Comparison of ENCODE assay signal across 8 cellular contexts in genomic region chr7:23680417-23681405, GRCh38. TPM values are rescaled to one million over a fixed set of nuclear protein-coding genes. Genes with fewer than 3 reads are reported as not detected.
A peak's percentile ranks its signal among the peaks of the same experiment; 100 is the strongest.
DNase-seq lines count a peak whose midpoint lies in the region; ATAC-seq lines count a peak whose summit lies in the region.

No MANE protein-coding gene starts in this region.

- H3K27me3 ChIP-seq in CD4-positive, alpha-beta memory T cell (ENCODE audit: insufficient read depth, low read length): no peaks in the 10 kb centered on the region
- no peaks in the 10 kb centered on the region for H3K27me3 ChIP-seq in skeletal muscle tissue (ENCODE audit: control insufficient read depth in 3 of 3, insufficient read depth in 3 of 3, low read length in 3 of 3)

- CTCF ChIA-PET in CD4-positive, alpha-beta memory T cell (lab: Charles Lee; ENCODE audit: partially characterized antibody): interaction anchor here (0.7 to 5.3 kb wide), 14 partner anchors 11 to 160 kb away, joined by 3 to 39 read pairs (median 3); no protein-coding TSS in a partner anchor

- H3K36me3 Mint-ChIP-seq in CD4-positive, alpha-beta memory T cell: peaks cover 0 to 10% of the 10 kb centered on the region in 2 donors
- H3K36me3 Mint-ChIP-seq in immature natural killer cell: no peaks in the 10 kb centered on the region

- H3K4me1 ChIP-seq in CD4-positive, alpha-beta memory T cell (ENCODE audit: insufficient read depth, low read length): peaks cover 4% of the 10 kb centered on the region
- H3K4me1 ChIP-seq in skeletal muscle tissue (ENCODE audit: control insufficient read depth in 3 of 3, insufficient read depth in 3 of 3, low read length in 3 of 3): peaks cover 3 to 8% (median 4%) of the 10 kb centered on the region in 3 donors

- no peaks in the 10 kb centered on the region for H3K9me3 ChIP-seq in CD4-positive, alpha-beta memory T cell (ENCODE audit: control insufficient read depth in 1 of 2, low read length in 2 of 2)
- H3K9me3 ChIP-seq in skeletal muscle tissue (ENCODE audit: control insufficient read depth in 3 of 3, low read length in 3 of 3): no peaks in the 10 kb centered on the region

- DNase-seq in CD4-positive, alpha-beta memory T cell: peak; percentile 41 to 55 (median 51)
- peak; percentile 69 for DNase-seq in Jurkat, Clone E6-1 (ENCODE audit: low read depth, low spot score)
- DNase-seq in T-helper 22 cell (ENCODE audit: low read depth) (peak; percentile 30), caudate nucleus (lab: John Stamatoyannopoulos, UW) (peak in 53 of 61 donors; percentile 6 to 67 (median 31)), immature natural killer cell (peak; percentile 22 to 40 (median 32)), GM19240 (ENCODE audit: insufficient read length, low spot score) (no peak)

- H3K36me3 ChIP-seq in CD4-positive, alpha-beta memory T cell (ENCODE audit: insufficient read depth, low read length): no peaks in the 10 kb centered on the region
- H3K36me3 ChIP-seq in skeletal muscle tissue (ENCODE audit: control insufficient read depth in 3 of 3, insufficient read depth in 3 of 3, low read length in 3 of 3): no peaks in the 10 kb centered on the region

- no peaks in the 10 kb centered on the region for H3K27me3 Mint-ChIP-seq in CD4-positive, alpha-beta memory T cell
- H3K27me3 Mint-ChIP-seq in immature natural killer cell (ENCODE audit: low read depth in 3 of 3): peaks cover 2 to 6% (median 2%) of the 10 kb centered on the region in 3 donors

- peak; percentile 29 for ATAC-seq in GM21381 (IDR thresholded peaks at IDR 0.05; ENCODE audit: unreplicated experiment)

- H3K9me3 Mint-ChIP-seq in CD4-positive, alpha-beta memory T cell: no peaks in the 10 kb centered on the region
- no peaks in the 10 kb centered on the region for H3K9me3 Mint-ChIP-seq in immature natural killer cell

- peak overlapping the region; percentile 93 to 97 (median 96) for H3K4me3 Mint-ChIP-seq in CD4-positive, alpha-beta memory T cell
- peak overlapping the region; percentile 90 to 96 (median 92) for H3K4me3 Mint-ChIP-seq in immature natural killer cell

- H3K9ac ChIP-seq in skeletal muscle tissue (ENCODE audit: low read depth in 1 of 3, low read length in 3 of 3): peak overlapping the region; percentile 68 to 71 (median 70)

- H3K27ac ChIP-seq in CD4-positive, alpha-beta memory T cell (ENCODE audit: low read depth, low read length): peak overlapping the region; percentile 68
- H3K27ac ChIP-seq in caudate nucleus (ENCODE audit: low read depth, low read length): peak overlapping the region; percentile 76
- H3K27ac ChIP-seq in skeletal muscle tissue (ENCODE audit: low read depth, low read length): peak overlapping the region; percentile 60

- H3K27ac Mint-ChIP-seq in CD4-positive, alpha-beta memory T cell: peak overlapping the region; percentile 78 to 93 (median 87)
- H3K27ac Mint-ChIP-seq in immature natural killer cell: peak overlapping the region; percentile 33 to 91 (median 54)

- POLR2A ChIA-PET in CD4-positive, alpha-beta memory T cell (lab: Charles Lee; ENCODE audit: partially characterized antibody): interaction anchor here (1.0 to 2.3 kb wide), 2 partner anchors 83 to 1445 kb away, joined by 3 to 17 read pairs; partner anchors contain the start of gene CCDC126

- intact Hi-C loops in CD4-positive, alpha-beta memory T cell (cut with micrococcal nuclease): loop anchor here (1.0 to 10.0 kb wide), 5 partner anchors 17 to 1444 kb away; partner anchors contain the start of genes CCDC126, CYCS, MALSU1 and PALS2

- peaks cover 8 to 30% (median 17%) of the 10 kb centered on the region in 4 donors for H3K4me1 Mint-ChIP-seq in CD4-positive, alpha-beta memory T cell
- H3K4me1 Mint-ChIP-seq in immature natural killer cell: peaks cover 13 to 28% of the 10 kb centered on the region in 2 donors

- peak overlapping the region; percentile 79 to 83 for H3K4me3 ChIP-seq in CD4-positive, alpha-beta memory T cell (ENCODE audit: low read length in 2 of 2)
- peak overlapping the region; percentile 69 for H3K4me3 ChIP-seq in Jurkat, Clone E6-1 (ENCODE audit: low read length)
- H3K4me3 ChIP-seq in skeletal muscle tissue (ENCODE audit: low read length in 3 of 3): peak overlapping the region; percentile 73 to 93 (median 84)

RNA-seq across cellular contexts. Expression of gene FAM221A, which starts 0.7 kb away (rescaled TPM):
- 1 to 10 TPM; 6.8 to 7.3 TPM for total RNA-seq in CD4-positive, alpha-beta memory T cell
- polyA plus RNA-seq in CD4-positive, alpha-beta memory T cell: 1 to 10 TPM; 4.2 to 6.1 TPM
- polyA plus RNA-seq in Jurkat, Clone E6-1 (2012; ENCODE audit: insufficient read depth, insufficient read length): 18.4 TPM
- 1 to 10 TPM; 1.8 to 5.8 (median 2.8) TPM for polyA plus RNA-seq in immature natural killer cell
- 0.52 TPM for total RNA-seq in skeletal muscle tissue

RNA-seq across cellular contexts. Expression of gene STK31, which starts 29.3 kb away (rescaled TPM):
- total RNA-seq in CD4-positive, alpha-beta memory T cell: 1 to 10 TPM in 1 of 2 experiments, under 1 TPM in 1; 0.55 to 1.1 TPM
- not detected for polyA plus RNA-seq in CD4-positive, alpha-beta memory T cell
- not detected for polyA plus RNA-seq in Jurkat, Clone E6-1 (2012; ENCODE audit: insufficient read depth, insufficient read length)
- not detected for polyA plus RNA-seq in immature natural killer cell
- total RNA-seq in skeletal muscle tissue: 1.0 TPM
